In genomic region chr4:159360549-159360948, GRCh38 we compare ENCODE assay signal across 13 cellular contexts.
DNase-seq lines count a peak whose midpoint lies in the region; ATAC-seq and TF ChIP-seq lines count a peak whose summit lies in the region.
"Had no signal": no experiment of that assay in that cellular context is flagged by ENCODE, and none has a peak within 500 bp of the region (broad histone marks: within the 10 kb centered on the region; RNA-seq: fewer than 3 reads in every experiment).

No MANE protein-coding gene starts in this region.

- no peak overlapping the region for H3K27ac ChIP-seq in thoracic aorta
- H3K27ac ChIP-seq: SK-N-MC had no signal

- no peaks in the 10 kb centered on the region for H3K27me3 ChIP-seq in thoracic aorta (replicated peaks; ENCODE audit: insufficient read depth)

- DNase-seq in HFF-Myc (ENCODE audit: extremely low read depth, low read depth) (peak; percentile 62), amniotic epithelial cell (ENCODE audit: low read depth) (peak; percentile 89), fibroblast of pulmonary artery (ENCODE audit: low read depth) (peak; percentile 71), thoracic aorta (ENCODE audit: low spot score) (no peak), NCI-H446 (lab: John Stamatoyannopoulos, UW) (no peak)
- DNase-seq: aorta, erythroblast, NCI-H1694 treated with DMSO at 0.1 percent for 48 hours had no signal

- H3K4me3 ChIP-seq in HFF-Myc (replicated peaks; ENCODE audit: low read depth, low read length) (no peak overlapping the region), fibroblast of pulmonary artery (replicated peaks; ENCODE audit: low read depth, low read length) (no peak overlapping the region), thoracic aorta (no peak overlapping the region)
- H3K4me3 ChIP-seq: HAP-1, SK-N-MC had no signal

- H3K4me1 ChIP-seq in thoracic aorta (ENCODE audit: control insufficient read depth in 1 of 2, low read depth in 2 of 2) = peaks cover 8 to 9% of the 10 kb centered on the region in 2 donors
- H3K4me1 ChIP-seq: HAP-1 had no signal

- H3K9me3 ChIP-seq in thoracic aorta = no peaks in the 10 kb centered on the region
- H3K9me3 ChIP-seq: HAP-1 had no signal

- TF ChIP-seq CTCF in HFF-Myc (IDR thresholded peaks at IDR 0.05; ENCODE audit: low read depth, low read length, missing control alignments) = no peak
- no peak for TF ChIP-seq CTCF in fibroblast of pulmonary artery (IDR thresholded peaks at IDR 0.05; ENCODE audit: low read length, missing control alignments)
- no peak for TF ChIP-seq CTCF in thoracic aorta (IDR thresholded peaks at IDR 0.05)

- ATAC-seq in thoracic aorta (ENCODE audit: insufficient number of reproducible peaks, low FRiP score, low read depth) (peak; percentile 54), GM21381 (IDR thresholded peaks at IDR 0.05; ENCODE audit: unreplicated experiment) (no peak), GM19455 (IDR thresholded peaks at IDR 0.05; ENCODE audit: unreplicated experiment) (no peak)
- ATAC-seq: activated CD4-positive, CD25-positive, alpha-beta regulatory T cell treated with anti-CD3 and anti-CD28 coated beads, Interleukin-2, amount 50 U/mL, for 24 hours had no signal

- peaks cover 15% of the 10 kb centered on the region for H3K36me3 ChIP-seq in thoracic aorta

Comparison
In these comparisons a context has a peak if more than half of its experiments do, and no peak if none do; other contexts are left out.
1. DNase-seq: peak in HFF-Myc (single experiment), amniotic epithelial cell (single experiment) and fibroblast of pulmonary artery (single experiment); none in thoracic aorta (single experiment) and NCI-H446 (0 of 2).